ENCODE assay signal across 21 cellular contexts in the genomic region with DNA sequence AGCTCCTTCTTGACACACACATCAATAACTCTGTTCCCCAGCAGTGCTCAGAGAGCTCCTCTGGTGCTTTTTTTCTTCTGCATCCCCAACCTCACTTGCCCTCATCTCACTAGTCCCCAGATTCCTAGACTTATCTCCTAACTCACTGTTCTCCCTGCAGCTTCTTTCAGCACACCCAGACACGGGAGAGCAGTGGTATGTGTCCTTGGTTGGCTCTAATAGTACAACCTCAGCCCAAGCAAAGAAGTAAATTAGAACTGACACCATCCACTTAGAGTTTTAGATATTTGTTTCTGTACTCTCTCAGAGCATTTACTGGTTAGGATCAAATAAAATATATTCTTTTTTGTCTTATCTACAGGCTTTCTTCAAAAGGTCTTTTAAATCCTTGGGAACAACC.
A peak's percentile ranks its signal among the peaks of the same experiment; 100 is the strongest.
DNase-seq lines count a peak whose midpoint lies in the region; ATAC-seq, FAIRE-seq and TF ChIP-seq lines count a peak whose summit lies in the region.
"Had no signal": no experiment of that assay in that cellular context is flagged by ENCODE, and none has a peak within 500 bp of the region (broad histone marks: within the 10 kb centered on the region; RNA-seq: fewer than 3 reads in every experiment).

No MANE protein-coding gene starts in this region.

- H4K8ac ChIP-seq in H1 (ENCODE audit: extremely low read depth, insufficient read depth, low read length), result no peak overlapping the region
- H4K8ac ChIP-seq in trophoblast cell (ENCODE audit: low read depth, low read length), result no peak overlapping the region

- no peak overlapping the region for H3K27ac ChIP-seq in H1 (ENCODE audit: low read depth, low read length)
- no peak overlapping the region for H3K27ac ChIP-seq in trophoblast cell (ENCODE audit: low read depth, low read length)
- H3K27ac ChIP-seq: HL-60 had no signal

- no peak overlapping the region for H2BK15ac ChIP-seq in H1 (ENCODE audit: low read length)

- intact Hi-C loops in Calu3 (cut with micrococcal nuclease; ENCODE audit: unreplicated experiment), result loop anchor here (2.0 to 10.0 kb wide), 4 partner anchors 123 to 235 kb away; no protein-coding TSS in a partner anchor

- H3K36me3 ChIP-seq in H1 (ENCODE audit: control insufficient read depth in 2 of 4, insufficient read depth in 4 of 4, low read length in 3 of 4) (no peaks in the 10 kb centered on the region), trophoblast cell (ENCODE audit: control insufficient read depth in 1 of 2, insufficient read depth in 2 of 2, low read length in 2 of 2) (no peaks in the 10 kb centered on the region)
- H3K36me3 ChIP-seq: BE2C had no signal

- H2BK5ac ChIP-seq in H1 (ENCODE audit: low read depth, low read length), result no peak overlapping the region
- no peak overlapping the region for H2BK5ac ChIP-seq in trophoblast cell (ENCODE audit: low read depth, low read length, poor library complexity)

- H3K14ac ChIP-seq in H1 (ENCODE audit: insufficient read length) (no peak overlapping the region), trophoblast cell (ENCODE audit: low read length) (no peak overlapping the region)

- H3K79me1 ChIP-seq in H1 (ENCODE audit: low read depth, low read length), result no peaks in the 10 kb centered on the region
- H3K79me1 ChIP-seq in trophoblast cell (ENCODE audit: low read length), result no peaks in the 10 kb centered on the region

- H3K9ac ChIP-seq in H1 (replicated peaks in 1 of 4; ENCODE audit: extremely low read depth in 1 of 4, low read depth in 3 of 4, low read length in 3 of 4) (no peak overlapping the region), trophoblast cell (ENCODE audit: low read length) (no peak overlapping the region)

- TF ChIP-seq CTCF in Calu3 (IDR thresholded peaks at IDR 0.05; ENCODE audit: unreplicated experiment), result no peak
- TF ChIP-seq CTCF in H1 (IDR thresholded peaks at IDR 0.05; ENCODE audit: control extremely low read depth in 1 of 3, insufficient read depth in 1 of 3, low read depth in 1 of 3, low read length in 3 of 3), result no peak

- DNase-seq in Calu3, result peak; percentile 0
- DNase-seq in ELF-1 (ENCODE audit: low read depth, low spot score), result peak; percentile 4
- DNase-seq in H1 (ENCODE audit: low read depth in 1 of 2, low spot score in 2 of 2), result no peak
- no peak for DNase-seq in trophoblast cell
- DNase-seq in NCI-H2081 treated with DMSO at 0.1 percent for 48 hours (lab: John Stamatoyannopoulos, UW), result no peak
- DNase-seq in glomerular visceral epithelial cell (ENCODE audit: extremely low spot score), result no peak
- DNase-seq: ACHN; BE2C; C1 segment of cervical spinal cord; CD4-positive, CD25-positive, alpha-beta regulatory T cell; CD8-positive, alpha-beta memory T cell; COR-L47; DMS153; DMS79; HCEC 1CT had no signal

- no peak for TF ChIP-seq EP300 in H1 (IDR thresholded peaks at IDR 0.05; ENCODE audit: borderline replicate concordance in 1 of 2, low read depth in 2 of 2, low read length in 2 of 2)

- H2AFZ ChIP-seq in H1 (ENCODE audit: low read length), result no peak overlapping the region
- H2AFZ ChIP-seq in trophoblast cell (ENCODE audit: insufficient read depth, low read length, poor library complexity), result no peak overlapping the region

- peaks cover 37% of the 10 kb centered on the region for H3K4me1 Mint-ChIP-seq in Calu3 (ENCODE audit: low read depth, unreplicated experiment)
- H3K4me1 Mint-ChIP-seq: CD4-positive, CD25-positive, alpha-beta regulatory T cell; CD8-positive, alpha-beta memory T cell had no signal

- H3K4me2 ChIP-seq in H1 (ENCODE audit: insufficient read depth in 1 of 2, low read depth in 2 of 2, low read length in 2 of 2) (no peak overlapping the region), trophoblast cell (ENCODE audit: low read length) (no peak overlapping the region)

- H4K91ac ChIP-seq in H1 (replicated peaks; ENCODE audit: insufficient read length, low read length) (no peak overlapping the region), trophoblast cell (ENCODE audit: low read depth, low read length) (no peak overlapping the region)

- no peaks in the 10 kb centered on the region for H3K36me3 Mint-ChIP-seq in Calu3 (ENCODE audit: insufficient read depth, unreplicated experiment)
- H3K36me3 Mint-ChIP-seq: CD4-positive, CD25-positive, alpha-beta regulatory T cell; CD8-positive, alpha-beta memory T cell had no signal

- no peak overlapping the region for H3K56ac ChIP-seq in H1 (replicated peaks; ENCODE audit: insufficient read length, low read depth, low read length)

- H3K4me1 ChIP-seq in H1 (replicated peaks in 1 of 4; ENCODE audit: control insufficient read depth in 3 of 4, insufficient read depth in 4 of 4, low read length in 3 of 4), result peaks cover 0 to 5% (median 0%) of the 10 kb centered on the region in 4 experiments; a peak in 2 of 7 replicates
- H3K4me1 ChIP-seq in trophoblast cell (ENCODE audit: control insufficient read depth in 1 of 2, insufficient read depth in 2 of 2, low read length in 2 of 2), result peaks cover 0 to 3% of the 10 kb centered on the region in 2 experiments
- H3K4me1 ChIP-seq: BE2C had no signal

- H2AK5ac ChIP-seq in H1 (ENCODE audit: low read depth, low read length), result no peak overlapping the region
- no peak overlapping the region for H2AK5ac ChIP-seq in trophoblast cell (ENCODE audit: low read length)

- CTCF ChIA-PET in Calu3 (lab: Charles Lee) (interaction anchor here (0.6 kb wide), 1 partner anchor 11 kb away, joined by 7 read pairs; no protein-coding TSS in a partner anchor), H1 (lab: Charles Lee; ENCODE audit: partially characterized antibody) (interaction anchor here (0.8 to 1.0 kb wide), 2 partner anchors 9 to 458 kb away, joined by 3 to 4 read pairs; no protein-coding TSS in a partner anchor)

- no peak overlapping the region for H3K23ac ChIP-seq in H1 (ENCODE audit: insufficient read length)
- no peak overlapping the region for H3K23ac ChIP-seq in trophoblast cell (ENCODE audit: low read length)

- no peak overlapping the region for H2BK120ac ChIP-seq in H1 (replicated peaks; ENCODE audit: low read depth, low read length)
- no peak overlapping the region for H2BK120ac ChIP-seq in trophoblast cell (ENCODE audit: insufficient read depth, low read length, poor library complexity)

- H3K9me3 ChIP-seq in H1 (ENCODE audit: insufficient read depth in 2 of 2, low read depth in 1 of 2, low read length in 1 of 2) (no peaks in the 10 kb centered on the region), trophoblast cell (ENCODE audit: insufficient read depth, low read depth, low read length) (no peaks in the 10 kb centered on the region)
- H3K9me3 ChIP-seq: BE2C had no signal

- H3K4me3 ChIP-seq in H1 (ENCODE audit: extremely low read depth in 1 of 4, insufficient read depth in 2 of 4, low read depth in 3 of 4, low read length in 4 of 4), result no peak overlapping the region
- no peak overlapping the region for H3K4me3 ChIP-seq in trophoblast cell (ENCODE audit: low read depth, low read length)
- H3K4me3 ChIP-seq: GM12878 had no signal

- ATAC-seq in HG02884 (IDR thresholded peaks at IDR 0.05; ENCODE audit: unreplicated experiment), result no peak
- ATAC-seq: GM12878 had no signal

- no peak overlapping the region for H2BK20ac ChIP-seq in H1 (ENCODE audit: low read length)

- H3K23me2 ChIP-seq in H1 (ENCODE audit: low read depth, low read length), result no peaks in the 10 kb centered on the region

- no peak overlapping the region for H4K5ac ChIP-seq in H1 (ENCODE audit: insufficient read length, low read depth, low read length)

- POLR2A ChIA-PET in H1 (lab: Charles Lee; ENCODE audit: partially characterized antibody), result no interaction called here

- no peak overlapping the region for H3K4me3 Mint-ChIP-seq in Calu3 (ENCODE audit: low read depth, unreplicated experiment)
- H3K4me3 Mint-ChIP-seq: CD4-positive, CD25-positive, alpha-beta regulatory T cell; CD8-positive, alpha-beta memory T cell had no signal

- no peak overlapping the region for H3K27ac Mint-ChIP-seq in Calu3 (ENCODE audit: unreplicated experiment)
- H3K27ac Mint-ChIP-seq: CD4-positive, CD25-positive, alpha-beta regulatory T cell; CD8-positive, alpha-beta memory T cell had no signal

- H3K4ac ChIP-seq in H1 (replicated peaks; ENCODE audit: insufficient read length, low read depth, low read length) (no peak overlapping the region), trophoblast cell (ENCODE audit: low read depth, low read length) (no peak overlapping the region)

- no peak overlapping the region for H3K18ac ChIP-seq in H1 (ENCODE audit: extremely low read depth, low read length)
- no peak overlapping the region for H3K18ac ChIP-seq in trophoblast cell (ENCODE audit: low read length)

- H3K9me3 Mint-ChIP-seq in Calu3 (ENCODE audit: low read depth, unreplicated experiment), result peaks cover 2% of the 10 kb centered on the region
- H3K9me3 Mint-ChIP-seq: CD8-positive, alpha-beta memory T cell had no signal

- H4K12ac ChIP-seq in trophoblast cell (ENCODE audit: low read depth, low read length), result no peak overlapping the region

- WGBS in H1 (ENCODE audit: extremely low coverage in 1 of 2, insufficient coverage in 1 of 2, insufficient read length in 1 of 2, insufficient replicate concordance in 2 of 2, low coverage in 1 of 2, low lambda C conversion rate in 2 of 2, missing lambda C conversion rate in 1 of 2), 2 experiments, result 74% methylated on average over 1 of the region's 1 CpG; no CpG with 5 or more reads in 1 of the 2 experiments
- no CpG with 5 or more reads among the region's 1 CpG for WGBS in trophoblast cell (ENCODE audit: extremely low coverage, insufficient coverage, insufficient read length)

- peak overlapping the region; percentile 11; the same call in 1 of the 2 replicates for H2BK12ac ChIP-seq in H1 (ENCODE audit: low read depth, low read length)
- H2BK12ac ChIP-seq in trophoblast cell (ENCODE audit: low read length), result peak overlapping the region; percentile 13

- H3K79me2 ChIP-seq in H1 (ENCODE audit: control insufficient read depth in 1 of 2, insufficient read depth in 2 of 2, low read length in 2 of 2) (no peaks in the 10 kb centered on the region), trophoblast cell (ENCODE audit: control insufficient read depth, insufficient read depth, low read length, poor library complexity) (no peaks in the 10 kb centered on the region)

- TF ChIP-seq POLR2A in H1 (IDR thresholded peaks at IDR 0.05; ENCODE audit: control extremely low read depth in 1 of 2, low read depth in 2 of 2, low read length in 2 of 2), result no peak

- no peaks in the 10 kb centered on the region for H4K20me1 ChIP-seq in H1 (replicated peaks in 1 of 2; ENCODE audit: control insufficient read depth in 1 of 2, insufficient read depth in 2 of 2, low read length in 2 of 2)

- no TSS peak for BruUV-seq in Calu3 (replicated peaks; lab: Mats Ljungman, UMichigan)

- H3K27me3 Mint-ChIP-seq in Calu3 (ENCODE audit: unreplicated experiment), result no peaks in the 10 kb centered on the region

- TF ChIP-seq RAD21 in H1 (IDR thresholded peaks at IDR 0.05 in 1 of 2, conservative IDR thresholded peaks at IDR 0.05 in 1 of 2; ENCODE audit: low read depth in 2 of 2, low read length in 2 of 2), result no peak

- no peaks in the 10 kb centered on the region for H3K27me3 ChIP-seq in H1 (replicated peaks in 1 of 4; ENCODE audit: control insufficient read depth in 3 of 4, extremely low read depth in 1 of 4, insufficient read depth in 3 of 4, low read length in 3 of 4)
- no peaks in the 10 kb centered on the region for H3K27me3 ChIP-seq in trophoblast cell (ENCODE audit: insufficient read depth, low read length)
- H3K27me3 ChIP-seq: BE2C had no signal

- FAIRE-seq in H1 (lab: Jason Lieb, UNC), result no peak
- FAIRE-seq: A204.1, GM12878, GM19239, H54 had no signal

TF ChIP-seq in H1, 55 proteins besides CTCF, POLR2A, EP300 and RAD21 (continues in another document):
- no peak for TF ChIP-seq YY1 (IDR thresholded peaks at IDR 0.05; ENCODE audit: low read depth, low read length)

Comparison
In these comparisons a context has a peak if more than half of its experiments do, and no peak if none do; other contexts are left out.
1. DNase-seq: peak in Calu3 (single experiment) and ELF-1 (single experiment); none in H1 (0 of 2), trophoblast cell (0 of 2), NCI-H2081 treated with DMSO at 0.1 percent for 48 hours (single experiment) and glomerular visceral epithelial cell (single experiment).